In the genomic region with DNA sequence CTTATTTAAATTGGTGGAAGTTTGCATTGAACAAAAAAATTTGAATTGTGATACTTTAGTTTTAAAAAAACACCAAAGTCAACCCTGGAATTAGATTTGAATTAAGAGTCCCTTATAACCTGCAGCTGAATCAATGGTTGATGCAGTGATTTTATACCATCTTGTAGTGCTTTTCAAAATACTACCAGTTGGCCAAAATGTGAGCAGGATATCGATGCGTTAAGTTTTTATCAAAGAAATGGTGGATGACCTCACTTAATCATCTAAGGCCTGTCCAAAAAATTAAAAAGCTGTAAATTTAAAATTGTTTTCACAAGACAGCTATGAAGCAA, we compare ENCODE assay signal across 31 cellular contexts. TPM values are rescaled to one million over a fixed set of nuclear protein-coding genes. Genes with fewer than 3 reads are reported as not detected.
DNase-seq lines count a peak whose midpoint lies in the region; ATAC-seq and TF ChIP-seq lines count a peak whose summit lies in the region.
"Had no signal": no experiment of that assay in that cellular context is flagged by ENCODE, and none has a peak within 500 bp of the region (broad histone marks: within the 10 kb centered on the region; RNA-seq: fewer than 3 reads in every experiment).

No MANE protein-coding gene starts in this region.

- H3K36me3 ChIP-seq in IMR-90 (ENCODE audit: control insufficient read depth, insufficient read depth, low read length) (no peaks in the 10 kb centered on the region), osteoblast (ENCODE audit: insufficient read depth, low read length) (no peaks in the 10 kb centered on the region), esophagus squamous epithelium (no peaks in the 10 kb centered on the region)
- H3K36me3 ChIP-seq: cardiac muscle cell, heart right ventricle, lower lobe of right lung, thoracic aorta had no signal

- no peak overlapping the region for H2BK15ac ChIP-seq in IMR-90 (ENCODE audit: low read depth, low read length)

- intact Hi-C loops in IMR-90 (cut with micrococcal nuclease) = no loop called here
- intact Hi-C loops in CD14-positive monocyte (cut with micrococcal nuclease) = no loop called here
- intact Hi-C loops in esophagus squamous epithelium (cut with DNase I) = no loop called here

- no peak overlapping the region for H3K9ac ChIP-seq in IMR-90 (ENCODE audit: low read depth, low read length)

- no peak overlapping the region for H2BK5ac ChIP-seq in IMR-90 (ENCODE audit: low read depth, low read length, poor library complexity, severe bottlenecking)

- no peak overlapping the region for H3K18ac ChIP-seq in IMR-90 (ENCODE audit: low read depth, low read length)

- H4K91ac ChIP-seq in IMR-90 (ENCODE audit: insufficient read depth, low read depth, low read length) = no peak overlapping the region

- no peak for TF ChIP-seq RAD21 in IMR-90 (IDR thresholded peaks at IDR 0.05; ENCODE audit: low read length)

- no peak overlapping the region for H4K5ac ChIP-seq in IMR-90 (ENCODE audit: low read depth, low read length)

- no peak overlapping the region for H2AK9ac ChIP-seq in IMR-90 (replicated peaks; ENCODE audit: low read depth, low read length, poor library complexity)

- H3K79me1 ChIP-seq in IMR-90 (ENCODE audit: low read depth in 1 of 2, low read length in 2 of 2) = peaks cover 0 to 12% of the 10 kb centered on the region in 2 experiments; a peak in 2 of 4 replicates

- POLR2A ChIA-PET in IMR-90 (lab: Charles Lee; ENCODE audit: unreplicated experiment) = no interaction called here

- no peaks in the 10 kb centered on the region for H3K9me3 ChIP-seq in IMR-90 (ENCODE audit: control insufficient read depth, insufficient read depth, low read length)
- H3K9me3 ChIP-seq in osteoblast (ENCODE audit: low read depth, low read length) = no peaks in the 10 kb centered on the region
- H3K9me3 ChIP-seq in esophagus squamous epithelium = no peaks in the 10 kb centered on the region
- H3K9me3 ChIP-seq: heart right ventricle, lower lobe of right lung, thoracic aorta had no signal

- H3K9me3 Mint-ChIP-seq in chondrocyte (ENCODE audit: low read depth) (no peaks in the 10 kb centered on the region), CD14-positive monocyte (no peaks in the 10 kb centered on the region)
- H3K9me3 Mint-ChIP-seq: activated CD8-positive, alpha-beta T cell treated with anti-CD3 and anti-CD28 coated beads for 36 hours; CD4-positive, alpha-beta T cell; naive thymus-derived CD8-positive, alpha-beta T cell; stimulated activated naive CD8-positive, alpha-beta T cell treated with anti-CD3 and anti-CD28 coated beads, Interleukin-15, amount 100 ng/mL, for 72 hours had no signal

- no peak overlapping the region for H2BK120ac ChIP-seq in IMR-90 (ENCODE audit: low read depth, low read length)

- H3K56ac ChIP-seq in IMR-90 (ENCODE audit: extremely low read depth, insufficient read depth, low read length) = no peak overlapping the region

- peaks cover 29% of the 10 kb centered on the region for H3K4me1 Mint-ChIP-seq in chondrocyte (ENCODE audit: low read depth)
- no peaks in the 10 kb centered on the region for H3K4me1 Mint-ChIP-seq in CD14-positive monocyte
- H3K4me1 Mint-ChIP-seq: activated CD4-positive, alpha-beta T cell treated with anti-CD3 and anti-CD28 coated beads for 36 hours; naive thymus-derived CD8-positive, alpha-beta T cell; stimulated activated naive CD8-positive, alpha-beta T cell treated with anti-CD3 and anti-CD28 coated beads, Interleukin-15, amount 100 ng/mL, for 72 hours had no signal

- H3K27me3 Mint-ChIP-seq in chondrocyte (ENCODE audit: low read depth) (no peaks in the 10 kb centered on the region), CD14-positive monocyte (ENCODE audit: low read depth in 3 of 3) (peaks cover 0 to 4% (median 0%) of the 10 kb centered on the region in 3 donors)

- TF ChIP-seq POLR2A in IMR-90 (IDR thresholded peaks at IDR 0.05; ENCODE audit: low read depth, low read length) = no peak
- TF ChIP-seq POLR2A in esophagus squamous epithelium (IDR thresholded peaks at IDR 0.05) = no peak

- BruUV-seq in IMR-90 (replicated peaks; lab: Mats Ljungman, UMichigan) = no TSS peak

- H3K27ac Mint-ChIP-seq in chondrocyte (ENCODE audit: unreplicated experiment) = peak overlapping the region; percentile 97
- H3K27ac Mint-ChIP-seq in CD14-positive monocyte = no peak overlapping the region
- H3K27ac Mint-ChIP-seq: activated CD4-positive, alpha-beta T cell treated with anti-CD3 and anti-CD28 coated beads for 36 hours; activated CD8-positive, alpha-beta T cell treated with anti-CD3 and anti-CD28 coated beads for 36 hours; CD4-positive, alpha-beta T cell; naive thymus-derived CD8-positive, alpha-beta T cell; stimulated activated naive CD8-positive, alpha-beta T cell treated with anti-CD3 and anti-CD28 coated beads, Interleukin-15, amount 100 ng/mL, for 72 hours had no signal

- H4K20me1 ChIP-seq in IMR-90 (ENCODE audit: insufficient read depth, low read length) (no peaks in the 10 kb centered on the region), osteoblast (ENCODE audit: insufficient read depth, low read length) (no peaks in the 10 kb centered on the region)

- peak; percentile 81 for DNase-seq in NCI-H1694 treated with DMSO at 0.1 percent for 48 hours (lab: John Stamatoyannopoulos, UW)
- no peak for DNase-seq in NCI-H1694 (lab: John Stamatoyannopoulos, UW)
- DNase-seq in IMR-90 = no peak
- no peak for DNase-seq in chondrocyte (ENCODE audit: low spot score)
- DNase-seq in osteoblast (ENCODE audit: insufficient read length, low spot score, missing footprints) = no peak
- no peak for DNase-seq in CD14-positive monocyte (ENCODE audit: low spot score)
- DNase-seq in esophagus squamous epithelium (lab: John Stamatoyannopoulos, UW) = no peak
- no peak for DNase-seq in NCI-H1930 (lab: John Stamatoyannopoulos, UW)
- DNase-seq: activated CD4-positive, alpha-beta T cell treated with anti-CD3 and anti-CD28 coated beads for 36 hours; activated CD8-positive, alpha-beta memory T cell treated with anti-CD3 and anti-CD28 coated beads, Interleukin-2, amount 50 U/mL, for 48 hours; activated CD8-positive, alpha-beta T cell treated with anti-CD3 and anti-CD28 coated beads for 36 hours; activated naive CD4-positive, alpha-beta T cell treated with anti-CD3 and anti-CD28 coated beads, Interleukin-2, amount 50 U/mL, for 16 hours; AML-193; CD4-positive, alpha-beta T cell; effector memory CD4-positive, alpha-beta T cell; GOT3; lower lobe of right lung; naive thymus-derived CD8-positive, alpha-beta T cell; NCI-H187 treated with DMSO at 0.1 percent for 48 hours; NCI-H526 treated with DMSO at 0.1 percent for 48 hours; retina; stimulated activated CD4-positive, alpha-beta T cell treated with anti-CD3 and anti-CD28 coated beads, Interleukin-2, amount 100 ng/mL, for 24 hours; stimulated activated naive CD8-positive, alpha-beta T cell treated with anti-CD3 and anti-CD28 coated beads, Interleukin-15, amount 100 ng/mL, for 72 hours; T1000 had no signal

- no peak overlapping the region for H4K8ac ChIP-seq in IMR-90 (ENCODE audit: low read depth in 2 of 2, low read length in 2 of 2)

- H3K4me3 ChIP-seq in IMR-90 (ENCODE audit: insufficient read depth, low read depth, low read length) = no peak overlapping the region
- no peak overlapping the region for H3K4me3 ChIP-seq in osteoblast (ENCODE audit: insufficient read depth, low read length)
- H3K4me3 ChIP-seq in esophagus squamous epithelium = no peak overlapping the region
- H3K4me3 ChIP-seq: cardiac muscle cell, coronary artery, heart right ventricle, lower lobe of right lung, thoracic aorta had no signal

- H3K9me1 ChIP-seq in IMR-90 (ENCODE audit: insufficient read depth, low read length) = 0 out of 2 replicates have a peak, but pooled peaks cover 7% of the 10 kb centered on the region

- no peak overlapping the region for H3K27ac ChIP-seq in IMR-90 (ENCODE audit: insufficient read depth, low read length)
- H3K27ac ChIP-seq in osteoblast (ENCODE audit: low read depth, low read length) = peak overlapping the region; percentile 80
- H3K27ac ChIP-seq in esophagus squamous epithelium = no peak overlapping the region
- H3K27ac ChIP-seq: 22Rv1, cardiac muscle cell, lower lobe of right lung, VCaP had no signal

- H3K14ac ChIP-seq in IMR-90 (replicated peaks; ENCODE audit: low read depth, low read length) = no peak overlapping the region

- no peak overlapping the region for H3K23ac ChIP-seq in IMR-90 (ENCODE audit: low read depth, low read length)

- peaks cover 3% of the 10 kb centered on the region for H3K79me2 ChIP-seq in osteoblast (ENCODE audit: insufficient read depth, low read length)

- no peaks in the 10 kb centered on the region for H3K36me3 Mint-ChIP-seq in chondrocyte (ENCODE audit: low read depth)
- H3K36me3 Mint-ChIP-seq in CD14-positive monocyte = no peaks in the 10 kb centered on the region
- H3K36me3 Mint-ChIP-seq: naive thymus-derived CD8-positive, alpha-beta T cell had no signal

- no CpG with 5 or more reads among the region's 2 CpGs for WGBS in IMR-90 (ENCODE audit: extremely low coverage in 2 of 2, insufficient read length in 1 of 2), 2 experiments
- WGBS in esophagus squamous epithelium, 2 donors = 45 to 55% methylated on average over 2 of the region's 2 CpGs

- dilution Hi-C loops in IMR-90 (cut with HindIII; ENCODE audit: low sequenced_read_pairs, unreplicated experiment) = no loop called here

- H3K4me2 ChIP-seq in IMR-90 (ENCODE audit: low read depth, low read length) (no peak overlapping the region), osteoblast (ENCODE audit: insufficient read depth, low read length) (peak overlapping the region; percentile 38)

- H3K27me3 ChIP-seq in IMR-90 (ENCODE audit: control insufficient read depth, insufficient read depth, low read length) (no peaks in the 10 kb centered on the region), osteoblast (ENCODE audit: insufficient read depth, low read length) (no peaks in the 10 kb centered on the region), esophagus squamous epithelium (no peaks in the 10 kb centered on the region)
- H3K27me3 ChIP-seq: cardiac muscle cell, heart right ventricle had no signal

- no peak overlapping the region for H3K4ac ChIP-seq in IMR-90 (ENCODE audit: low read depth, low read length)

- no peak overlapping the region for H2AK5ac ChIP-seq in IMR-90 (ENCODE audit: low read depth, low read length)

- in situ Hi-C loops in IMR-90 (cut with MboI; ENCODE audit: low sequenced_read_pairs) = no loop called here

- H3K4me3 Mint-ChIP-seq in chondrocyte (ENCODE audit: unreplicated experiment) (no peak overlapping the region), CD14-positive monocyte (no peak overlapping the region)
- H3K4me3 Mint-ChIP-seq: activated CD4-positive, alpha-beta T cell treated with anti-CD3 and anti-CD28 coated beads for 36 hours; activated CD8-positive, alpha-beta T cell treated with anti-CD3 and anti-CD28 coated beads for 36 hours; CD4-positive, alpha-beta T cell; naive thymus-derived CD8-positive, alpha-beta T cell; stimulated activated naive CD8-positive, alpha-beta T cell treated with anti-CD3 and anti-CD28 coated beads, Interleukin-15, amount 100 ng/mL, for 72 hours had no signal

- no peak overlapping the region for H2BK20ac ChIP-seq in IMR-90 (ENCODE audit: low read depth, low read length)

- 0 out of 2 replicates have a peak, but pooled peaks have one; percentile 12 for ATAC-seq in IMR-90 (ENCODE audit: low read depth)
- ATAC-seq: activated CD8-positive, alpha-beta T cell treated with anti-CD3 and anti-CD28 coated beads for 36 hours; naive thymus-derived CD8-positive, alpha-beta T cell; stimulated activated naive CD8-positive, alpha-beta T cell treated with anti-CD3 and anti-CD28 coated beads, Interleukin-15, amount 100 ng/mL, for 72 hours had no signal

- TF ChIP-seq CTCF in IMR-90 (conservative IDR thresholded peaks at IDR 0.05; ENCODE audit: low read depth, low read length) (no peak), chondrocyte (IDR thresholded peaks at IDR 0.05) (no peak), osteoblast (IDR thresholded peaks at IDR 0.05; ENCODE audit: extremely low read depth, low read depth, low read length) (no peak), CD14-positive monocyte (IDR thresholded peaks at IDR 0.05) (no peak), esophagus squamous epithelium (IDR thresholded peaks at IDR 0.05) (no peak)

- CTCF ChIA-PET in IMR-90 (lab: Yijun Ruan, JAX) = no interaction called here

- H3K4me1 ChIP-seq in IMR-90 (ENCODE audit: control insufficient read depth, insufficient read depth, low read length) (peaks cover 2% of the 10 kb centered on the region; the same call in 1 of the 2 replicates), osteoblast (ENCODE audit: insufficient read depth, low read length) (peaks cover 20% of the 10 kb centered on the region), esophagus squamous epithelium (peaks cover 0 to 22% (median 0%) of the 10 kb centered on the region in 3 donors)

- H2AFZ ChIP-seq in IMR-90 (replicated peaks; ENCODE audit: low read length, poor library complexity) (no peak overlapping the region), osteoblast (ENCODE audit: low read length) (no peak overlapping the region)

RNA-seq across cellular contexts. Expression of a gene that starts 48.2 kb away (rescaled TPM):
- total RNA-seq in IMR-90 (2012; rRNA removed) (2.8 and 3.2 TPM in 2 replicates), chondrocyte (6.5 to 10.5 TPM (median 10.3 TPM) in 3 replicates), osteoblast (5.4 and 5.9 TPM in 2 replicates), esophagus squamous epithelium (1 to 10 TPM; 1.8 to 6.1 (median 3.4) TPM)
- polyA plus RNA-seq in IMR-90 (2012; rRNA removed) (3.1 and 3.7 TPM in 2 replicates), CD14-positive monocyte (not detected)
- polyA plus RNA-seq in IMR-90 (2012; cell fraction: cytosol; rRNA removed) = 1.4 and 2.0 TPM in 2 replicates
- polyA plus RNA-seq in IMR-90 (2012; cell fraction: nucleus; rRNA removed; ENCODE audit: low replicate concordance) = 1.0 and 4.5 TPM in 2 replicates
- total RNA-seq: HT-29 had no signal
